In genomic region chr9:33735436-33735835, GRCh38 we compare ENCODE assay signal across 3 cellular contexts. TPM values are rescaled to one million over a fixed set of nuclear protein-coding genes. Genes with fewer than 3 reads are reported as not detected.
"Had no signal": no experiment of that assay in that cellular context is flagged by ENCODE, and none has a peak within 500 bp of the region (broad histone marks: within the 10 kb centered on the region; RNA-seq: fewer than 3 reads in every experiment).

No MANE protein-coding gene starts in this region.

RNA-seq across cellular contexts. Expression of gene PRSS3, which starts 59.9 kb away (rescaled TPM):
- total RNA-seq: occipital lobe, thyroid gland had no signal
- polyA plus RNA-seq: neural cell had no signal
